In the genomic region with DNA sequence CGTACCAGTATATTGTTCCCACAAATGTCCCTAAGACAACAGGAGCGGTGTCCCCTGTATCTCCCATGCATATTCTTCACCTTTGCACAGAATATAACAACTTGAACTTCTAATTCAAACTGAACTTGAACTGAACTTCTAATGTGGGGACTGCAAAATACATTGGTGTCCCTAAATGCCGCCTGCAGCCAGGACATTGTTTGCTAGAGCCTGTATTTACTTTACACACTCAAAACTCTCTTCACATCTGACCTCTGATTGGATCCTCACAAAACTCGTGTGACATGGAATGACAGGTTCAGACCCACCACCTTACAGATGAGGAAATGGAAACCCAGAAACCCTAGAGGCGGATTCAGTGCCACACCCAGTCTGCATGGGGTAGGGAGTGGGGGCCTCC, we compare ENCODE assay signal across 24 cellular contexts. TPM values are rescaled to one million over a fixed set of nuclear protein-coding genes. Genes with fewer than 3 reads are reported as not detected.
DNase-seq lines count a peak whose midpoint lies in the region; ATAC-seq and TF ChIP-seq lines count a peak whose summit lies in the region.
"Had no signal": no experiment of that assay in that cellular context is flagged by ENCODE, and none has a peak within 500 bp of the region (broad histone marks: within the 10 kb centered on the region; RNA-seq: fewer than 3 reads in every experiment).

No MANE protein-coding gene starts in this region.

- H4K20me1 ChIP-seq in BLaER1 treated with 17β-estradiol and CSF1 and Interleukin-3, amounts not matched to agents 10 nM and 100 nM = peaks cover 0 to 42% (median 3%) of the 10 kb centered on the region in 11 experiments; a peak in 6 of 22 replicates

- no peaks in the 10 kb centered on the region for H3K9me3 ChIP-seq in BLaER1 treated with 17β-estradiol and CSF1 and Interleukin-3, amounts not matched to agents 10 nM and 100 nM (replicated peaks in 1 of 11)
- H3K9me3 ChIP-seq in sigmoid colon (no peaks in the 10 kb centered on the region), testis (no peaks in the 10 kb centered on the region)
- H3K9me3 ChIP-seq: heart right ventricle, psoas muscle, suprapubic skin, vagina had no signal

- no peak overlapping the region for H3K4me3 Mint-ChIP-seq in HFFc6
- H3K4me3 Mint-ChIP-seq: activated naive CD8-positive, alpha-beta T cell treated with anti-CD3 and anti-CD28 coated beads, Interleukin-2, amount 10 ng/mL, durations not matched to agents 7 days and 5 days; T-helper 2 cell treated with Interferon-gamma antibody and Interleukin-4, amounts not matched to agents 5 μg/mL and 100 μg/mL, for 36 hours; WTC11 had no signal

- DNase-seq in RWPE1 (ENCODE audit: low spot score) (no peak), left colon (peak in 1 of 2 donors; percentile 49), sigmoid colon (no peak), GF-D8 (lab: John Stamatoyannopoulos, UW) (no peak), HFFc6 (no peak), COR-L47 (lab: John Stamatoyannopoulos, UW) (no peak), testis (no peak)
- DNase-seq: activated CD4-positive, alpha-beta T cell treated with anti-CD3 and anti-CD28 coated beads, Interleukin-2, amount 50 U/mL, for 4 hours; activated naive CD8-positive, alpha-beta T cell treated with anti-CD3 and anti-CD28 coated beads, Interleukin-2, amount 10 ng/mL, durations not matched to agents 7 days and 5 days; effector CD4-positive, alpha-beta T cell; heart right ventricle; midbrain; NCI-H1105; NCI-H1930; NCI-H748 treated with DMSO at 0.1 percent for 48 hours; psoas muscle; stimulated activated CD4-positive, alpha-beta T cell treated with anti-CD3 and anti-CD28 coated beads, Interleukin-2, amount 100 ng/mL, for 24 hours had no signal

- H3K27me3 Mint-ChIP-seq in HFFc6 (ENCODE audit: insufficient read depth) = no peaks in the 10 kb centered on the region
- H3K27me3 Mint-ChIP-seq: activated naive CD8-positive, alpha-beta T cell treated with anti-CD3 and anti-CD28 coated beads, Interleukin-2, amount 10 ng/mL, durations not matched to agents 7 days and 5 days had no signal

- no peaks in the 10 kb centered on the region; a peak in 2 of 22 replicates for H3K36me3 ChIP-seq in BLaER1 treated with 17β-estradiol and CSF1 and Interleukin-3, amounts not matched to agents 10 nM and 100 nM
- H3K36me3 ChIP-seq in sigmoid colon (peaks cover 0 to 2% (median 0%) of the 10 kb centered on the region in 4 donors), testis (ENCODE audit: low read depth, missing control alignments) (no peaks in the 10 kb centered on the region)
- H3K36me3 ChIP-seq: suprapubic skin, vagina had no signal

- peaks cover 4% of the 10 kb centered on the region; the same call in 1 of the 2 replicates for H3K36me3 Mint-ChIP-seq in HFFc6 (ENCODE audit: low read depth)
- H3K36me3 Mint-ChIP-seq: WTC11 had no signal

- H3K27me3 ChIP-seq in BLaER1 treated with 17β-estradiol and CSF1 and Interleukin-3, amounts not matched to agents 10 nM and 100 nM = no peaks in the 10 kb centered on the region
- H3K27me3 ChIP-seq in sigmoid colon = no peaks in the 10 kb centered on the region
- H3K27me3 ChIP-seq in testis = no peaks in the 10 kb centered on the region
- H3K27me3 ChIP-seq: heart right ventricle, suprapubic skin, vagina had no signal

- no peak for TF ChIP-seq EP300 in sigmoid colon (IDR thresholded peaks at IDR 0.05)

- 42 to 68% methylated on average over 5 of the region's 5 CpGs for WGBS in sigmoid colon, 2 donors
- WGBS in testis, 2 donors = 80 to 90% methylated on average over 5 of the region's 5 CpGs

- POLR2A ChIA-PET in RWPE1 (lab: Yijun Ruan, JAX; ENCODE audit: low non-redundant PET) = no interaction called here

- no peak overlapping the region for H3K4me3 ChIP-seq in BLaER1 treated with 17β-estradiol and CSF1 and Interleukin-3, amounts not matched to agents 10 nM and 100 nM
- H3K4me3 ChIP-seq in sigmoid colon (no peak overlapping the region), testis (no peak overlapping the region)
- H3K4me3 ChIP-seq: heart right ventricle, psoas muscle, suprapubic skin, vagina had no signal

- peak overlapping the region in 9 of 11 experiments; percentile 12 to 99 (median 95); a peak in 11 of 22 replicates for H3K4me2 ChIP-seq in BLaER1 treated with 17β-estradiol and CSF1 and Interleukin-3, amounts not matched to agents 10 nM and 100 nM

- H3K9ac ChIP-seq in BLaER1 treated with 17β-estradiol and CSF1 and Interleukin-3, amounts not matched to agents 10 nM and 100 nM = no peak overlapping the region; a peak in 1 of 22 replicates

- no peaks in the 10 kb centered on the region for H3K9me3 Mint-ChIP-seq in HFFc6
- H3K9me3 Mint-ChIP-seq: activated naive CD8-positive, alpha-beta T cell treated with anti-CD3 and anti-CD28 coated beads, Interleukin-2, amount 10 ng/mL, durations not matched to agents 7 days and 5 days; T-helper 2 cell treated with Interferon-gamma antibody and Interleukin-4, amounts not matched to agents 5 μg/mL and 100 μg/mL, for 36 hours; WTC11 had no signal

- H3K4me1 Mint-ChIP-seq in HFFc6 (ENCODE audit: low read depth) = peaks cover 39% of the 10 kb centered on the region

- intact Hi-C loops in left colon (cut with DNase I, micrococcal nuclease) (no loop called here), sigmoid colon (cut with DNase I) (no loop called here), testis (cut with DNase I; ENCODE audit: low total_unique reads) (no loop called here)

- peak; percentile 3 for ATAC-seq in left colon
- ATAC-seq: heart right ventricle, left lobe of liver, psoas muscle, WTC11 had no signal

- CTCF ChIA-PET in RWPE1 (lab: Yijun Ruan, JAX) = no interaction called here

- H3K4me1 ChIP-seq in BLaER1 treated with 17β-estradiol and CSF1 and Interleukin-3, amounts not matched to agents 10 nM and 100 nM = peaks cover 42 to 68% (median 50%) of the 10 kb centered on the region in 10 experiments
- H3K4me1 ChIP-seq in sigmoid colon (peaks cover 0 to 96% (median 78%) of the 10 kb centered on the region in 4 donors), testis (peaks cover 58% of the 10 kb centered on the region)

- TF ChIP-seq POLR2A in sigmoid colon (IDR thresholded peaks at IDR 0.05) = no peak
- no peak for TF ChIP-seq POLR2A in testis (IDR thresholded peaks at IDR 0.05)

- no peak overlapping the region for H3K27ac Mint-ChIP-seq in HFFc6
- H3K27ac Mint-ChIP-seq: activated naive CD8-positive, alpha-beta T cell treated with anti-CD3 and anti-CD28 coated beads, Interleukin-2, amount 10 ng/mL, durations not matched to agents 7 days and 5 days; T-helper 2 cell treated with Interferon-gamma antibody and Interleukin-4, amounts not matched to agents 5 μg/mL and 100 μg/mL, for 36 hours; WTC11 had no signal

- no peak overlapping the region for H3K27ac ChIP-seq in BLaER1 treated with 17β-estradiol and CSF1 and Interleukin-3, amounts not matched to agents 10 nM and 100 nM
- peak overlapping the region; percentile 28 for H3K27ac ChIP-seq in RWPE1
- peak overlapping the region; percentile 94 to 98 (median 95) for H3K27ac ChIP-seq in sigmoid colon
- no peak overlapping the region for H3K27ac ChIP-seq in testis
- H3K27ac ChIP-seq: epithelial cell of prostate, psoas muscle, suprapubic skin, vagina had no signal

- TF ChIP-seq CTCF in RWPE1 (conservative IDR thresholded peaks at IDR 0.05; ENCODE audit: low read depth) (no peak), sigmoid colon (IDR thresholded peaks at IDR 0.05) (no peak), HFFc6 (IDR thresholded peaks at IDR 0.05) (no peak), testis (IDR thresholded peaks at IDR 0.05) (no peak)

RNA-seq across cellular contexts. Expression of a gene that starts 6.4 kb away (rescaled TPM):
- total RNA-seq in left colon = 100 to 1,000 TPM; 149 to 261 TPM
- 10 to 100 TPM; 31.6 to 87.8 (median 50.4) TPM for total RNA-seq in sigmoid colon
- 10 to 100 TPM; 12.0 to 56.5 (median 22.0) TPM for polyA plus RNA-seq in sigmoid colon
- 10 to 100 TPM; 35.5 to 63.7 (median 55.8) TPM for total RNA-seq in HFFc6 (2021; fragmentation: NEBNext Ultra II Directional; extraction: Animal tissue kit (Norgen Biotek cat#: 25700))
- total RNA-seq in testis = 10 to 100 TPM; 49.1 to 58.5 TPM
- polyA plus RNA-seq in testis (ENCODE audit: insufficient read depth, low read depth, low replicate concordance) = 39.2 TPM

Comparison
In these comparisons a context has a peak if more than half of its experiments do, and no peak if none do; other contexts are left out.
1. H3K27ac ChIP-seq: peak in RWPE1 (single experiment) and sigmoid colon (4 of 4); none in BLaER1 treated with 17β-estradiol and CSF1 and Interleukin-3, amounts not matched to agents 10 nM and 100 nM (0 of 11) and testis (0 of 2).